In genomic region chr2:202634556-202635440, GRCh38 we compare ENCODE assay signal across 1 cellular context.
TF ChIP-seq lines count a peak whose summit lies in the region.

TSS of gene FAM117B (plus strand) at chr2:202634969. CDS start at chr2:202635188, 219 bp downstream.

TF ChIP-seq in HepG2, 621 proteins besides CTCF, POLR2A, EP300 and RAD21 (continued from another document and continues in another):
- TF ChIP-seq, protein P1, sequence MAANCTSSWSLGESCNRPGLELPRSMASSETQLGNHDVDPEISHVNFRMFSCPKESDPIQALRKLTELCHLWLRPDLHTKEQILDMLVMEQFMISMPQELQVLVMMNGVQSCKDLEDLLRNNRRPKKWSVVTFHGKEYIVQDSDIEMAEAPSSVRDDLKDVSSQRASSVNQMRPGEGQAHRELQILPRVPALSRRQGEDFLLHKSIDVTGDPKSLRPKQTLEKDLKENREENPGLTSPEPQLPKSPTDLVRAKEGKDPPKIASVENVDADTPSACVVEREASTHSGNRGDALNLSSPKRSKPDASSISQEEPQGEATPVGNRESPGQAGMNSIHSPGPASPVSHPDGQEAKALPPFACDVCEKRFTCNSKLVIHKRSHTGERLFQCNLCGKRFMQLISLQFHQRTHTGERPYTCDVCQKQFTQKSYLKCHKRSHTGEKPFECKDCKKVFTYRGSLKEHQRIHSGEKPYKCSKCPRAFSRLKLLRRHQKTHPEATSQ (CRISPR knock-in tag; IDR thresholded peaks at IDR 0.05; ENCODE audit: borderline replicate concordance) = peak; percentile 76; the same call in 1 of the 2 replicates
- TF ChIP-seq TP53 (CRISPR knock-in tag; conservative IDR thresholded peaks at IDR 0.05) (0 out of 2 replicates have a peak, but pooled peaks have one; percentile 33), TEAD3 (CRISPR knock-in tag; optimal IDR thresholded peaks at IDR 0.05; ENCODE audit: borderline replicate concordance) (peak; percentile 70), SMARCC2 (IDR thresholded peaks at IDR 0.05) (no peak), HDAC1 (CRISPR knock-in tag; IDR thresholded peaks at IDR 0.05) (peak; percentile 93), TARDBP (CRISPR knock-in tag; IDR thresholded peaks at IDR 0.05) (peak; percentile 71; the same call in 1 of the 2 replicates), CREBL2 (CRISPR knock-in tag; IDR thresholded peaks at IDR 0.05; ENCODE audit: borderline replicate concordance) (0 out of 2 replicates have a peak, but pooled peaks have one; percentile 66), HHEX (CRISPR knock-in tag; IDR thresholded peaks at IDR 0.05) (no peak), E2F2 (CRISPR knock-in tag; IDR thresholded peaks at IDR 0.05; ENCODE audit: borderline replicate concordance) (no peak; the same call in 1 of the 2 replicates), ZNF232 (CRISPR knock-in tag; IDR thresholded peaks at IDR 0.05; ENCODE audit: borderline replicate concordance) (no peak; the same call in 1 of the 2 replicates), HMGA1 (CRISPR knock-in tag; conservative IDR thresholded peaks at IDR 0.05) (no peak), KMT2A (CRISPR knock-in tag; IDR thresholded peaks at IDR 0.05) (peak; percentile 67), ATF7-NPFF (CRISPR knock-in tag; IDR thresholded peaks at IDR 0.05; ENCODE audit: low read depth) (peak; percentile 96), ZNF30 (CRISPR knock-in tag; IDR thresholded peaks at IDR 0.05) (peak; percentile 87; the same call in 1 of the 2 replicates), ZNF382 (CRISPR knock-in tag; IDR thresholded peaks at IDR 0.05; ENCODE audit: borderline replicate concordance) (no peak), SP1 (IDR thresholded peaks at IDR 0.05) (no peak), SP1 (CRISPR knock-in tag; IDR thresholded peaks at IDR 0.05) (0 out of 2 replicates have a peak, but pooled peaks have one; percentile 6), SIX1 (CRISPR knock-in tag; IDR thresholded peaks at IDR 0.05; ENCODE audit: borderline replicate concordance) (no peak), U2AF1 (optimal IDR thresholded peaks at IDR 0.05; ENCODE audit: low read depth, low read length) (no peak), THAP8 (CRISPR knock-in tag; IDR thresholded peaks at IDR 0.05; ENCODE audit: borderline replicate concordance) (no peak), ZNF33B (CRISPR knock-in tag; IDR thresholded peaks at IDR 0.05) (no peak), MYC (CRISPR knock-in tag; IDR thresholded peaks at IDR 0.05; ENCODE audit: borderline replicate concordance) (peak; percentile 87), RARA (CRISPR knock-in tag; IDR thresholded peaks at IDR 0.05) (no peak; the same call in 1 of the 2 replicates), ZFP36L2 (CRISPR knock-in tag; IDR thresholded peaks at IDR 0.05) (0 out of 2 replicates have a peak, but pooled peaks have one; percentile 38), NFYB (CRISPR knock-in tag; IDR thresholded peaks at IDR 0.05) (peak; percentile 94), ZEB1 (IDR thresholded peaks at IDR 0.05; ENCODE audit: insufficient replicate concordance, low read depth) (peak; percentile 83), GABPB1 (CRISPR knock-in tag; IDR thresholded peaks at IDR 0.05) (peak; percentile 79), ARHGAP35 (CRISPR knock-in tag; IDR thresholded peaks at IDR 0.05; ENCODE audit: borderline replicate concordance) (peak; percentile 59; the same call in 1 of the 2 replicates), ZSCAN12 (CRISPR knock-in tag; IDR thresholded peaks at IDR 0.05) (no peak), SALL2 (CRISPR knock-in tag; IDR thresholded peaks at IDR 0.05) (peak; percentile 58), ZNF260 (CRISPR knock-in tag; IDR thresholded peaks at IDR 0.05; ENCODE audit: borderline replicate concordance, low read depth) (no peak), MEF2D (CRISPR knock-in tag; IDR thresholded peaks at IDR 0.05) (peak; percentile 85), ATRX (CRISPR knock-in tag; IDR thresholded peaks at IDR 0.05; ENCODE audit: borderline replicate concordance) (no peak), PAWR (CRISPR knock-in tag; IDR thresholded peaks at IDR 0.05; ENCODE audit: borderline replicate concordance) (no peak; the same call in 1 of the 2 replicates), ARID5B (CRISPR knock-in tag; IDR thresholded peaks at IDR 0.05) (peak; percentile 90), HOXD1 (CRISPR knock-in tag; IDR thresholded peaks at IDR 0.05) (no peak; the same call in 1 of the 2 replicates), TOE1 (CRISPR knock-in tag; IDR thresholded peaks at IDR 0.05) (no peak), GTF2F1 (IDR thresholded peaks at IDR 0.05; ENCODE audit: low read length) (no peak), ZNF142 (CRISPR knock-in tag; IDR thresholded peaks at IDR 0.05) (no peak), FOXA1 (IDR thresholded peaks at IDR 0.05) (no peak), FOXA1 (CRISPR knock-in tag; IDR thresholded peaks at IDR 0.05) (peak; percentile 56; the same call in 1 of the 2 replicates), ZSCAN25 (CRISPR knock-in tag; IDR thresholded peaks at IDR 0.05) (peak; percentile 97)
- TF ChIP-seq, protein P2, sequence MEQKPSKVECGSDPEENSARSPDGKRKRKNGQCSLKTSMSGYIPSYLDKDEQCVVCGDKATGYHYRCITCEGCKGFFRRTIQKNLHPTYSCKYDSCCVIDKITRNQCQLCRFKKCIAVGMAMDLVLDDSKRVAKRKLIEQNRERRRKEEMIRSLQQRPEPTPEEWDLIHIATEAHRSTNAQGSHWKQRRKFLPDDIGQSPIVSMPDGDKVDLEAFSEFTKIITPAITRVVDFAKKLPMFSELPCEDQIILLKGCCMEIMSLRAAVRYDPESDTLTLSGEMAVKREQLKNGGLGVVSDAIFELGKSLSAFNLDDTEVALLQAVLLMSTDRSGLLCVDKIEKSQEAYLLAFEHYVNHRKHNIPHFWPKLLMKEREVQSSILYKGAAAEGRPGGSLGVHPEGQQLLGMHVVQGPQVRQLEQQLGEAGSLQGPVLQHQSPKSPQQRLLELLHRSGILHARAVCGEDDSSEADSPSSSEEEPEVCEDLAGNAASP (CRISPR knock-in tag; IDR thresholded peaks at IDR 0.05; ENCODE audit: borderline replicate concordance) = peak; percentile 57; the same call in 1 of the 2 replicates
- TF ChIP-seq, protein P3, sequence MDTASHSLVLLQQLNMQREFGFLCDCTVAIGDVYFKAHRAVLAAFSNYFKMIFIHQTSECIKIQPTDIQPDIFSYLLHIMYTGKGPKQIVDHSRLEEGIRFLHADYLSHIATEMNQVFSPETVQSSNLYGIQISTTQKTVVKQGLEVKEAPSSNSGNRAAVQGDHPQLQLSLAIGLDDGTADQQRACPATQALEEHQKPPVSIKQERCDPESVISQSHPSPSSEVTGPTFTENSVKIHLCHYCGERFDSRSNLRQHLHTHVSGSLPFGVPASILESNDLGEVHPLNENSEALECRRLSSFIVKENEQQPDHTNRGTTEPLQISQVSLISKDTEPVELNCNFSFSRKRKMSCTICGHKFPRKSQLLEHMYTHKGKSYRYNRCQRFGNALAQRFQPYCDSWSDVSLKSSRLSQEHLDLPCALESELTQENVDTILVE (CRISPR knock-in tag; IDR thresholded peaks at IDR 0.05) = 0 out of 2 replicates have a peak, but pooled peaks have one; percentile 65
- TF ChIP-seq, protein P4, sequence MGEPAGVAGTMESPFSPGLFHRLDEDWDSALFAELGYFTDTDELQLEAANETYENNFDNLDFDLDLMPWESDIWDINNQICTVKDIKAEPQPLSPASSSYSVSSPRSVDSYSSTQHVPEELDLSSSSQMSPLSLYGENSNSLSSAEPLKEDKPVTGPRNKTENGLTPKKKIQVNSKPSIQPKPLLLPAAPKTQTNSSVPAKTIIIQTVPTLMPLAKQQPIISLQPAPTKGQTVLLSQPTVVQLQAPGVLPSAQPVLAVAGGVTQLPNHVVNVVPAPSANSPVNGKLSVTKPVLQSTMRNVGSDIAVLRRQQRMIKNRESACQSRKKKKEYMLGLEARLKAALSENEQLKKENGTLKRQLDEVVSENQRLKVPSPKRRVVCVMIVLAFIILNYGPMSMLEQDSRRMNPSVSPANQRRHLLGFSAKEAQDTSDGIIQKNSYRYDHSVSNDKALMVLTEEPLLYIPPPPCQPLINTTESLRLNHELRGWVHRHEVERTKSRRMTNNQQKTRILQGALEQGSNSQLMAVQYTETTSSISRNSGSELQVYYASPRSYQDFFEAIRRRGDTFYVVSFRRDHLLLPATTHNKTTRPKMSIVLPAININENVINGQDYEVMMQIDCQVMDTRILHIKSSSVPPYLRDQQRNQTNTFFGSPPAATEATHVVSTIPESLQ (CRISPR knock-in tag; conservative IDR thresholded peaks at IDR 0.05) = no peak
- TF ChIP-seq, protein P5, sequence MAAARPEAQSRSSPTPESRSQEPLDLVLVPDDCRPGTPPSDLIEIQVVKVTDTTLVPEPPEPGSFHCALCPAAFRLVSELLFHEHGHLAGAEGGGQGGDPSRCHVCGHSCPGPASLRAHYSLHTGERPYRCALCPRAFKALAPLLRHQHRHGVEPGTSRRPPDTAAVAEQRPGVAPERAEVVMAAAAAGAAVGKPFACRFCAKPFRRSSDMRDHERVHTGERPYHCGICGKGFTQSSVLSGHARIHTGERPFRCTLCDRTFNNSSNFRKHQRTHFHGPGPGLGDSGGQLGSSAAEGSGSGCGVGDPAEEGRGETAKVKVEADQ (CRISPR knock-in tag; IDR thresholded peaks at IDR 0.05; ENCODE audit: borderline replicate concordance) = 0 out of 2 replicates have a peak, but pooled peaks have one; percentile 24
